In the genomic region with DNA sequence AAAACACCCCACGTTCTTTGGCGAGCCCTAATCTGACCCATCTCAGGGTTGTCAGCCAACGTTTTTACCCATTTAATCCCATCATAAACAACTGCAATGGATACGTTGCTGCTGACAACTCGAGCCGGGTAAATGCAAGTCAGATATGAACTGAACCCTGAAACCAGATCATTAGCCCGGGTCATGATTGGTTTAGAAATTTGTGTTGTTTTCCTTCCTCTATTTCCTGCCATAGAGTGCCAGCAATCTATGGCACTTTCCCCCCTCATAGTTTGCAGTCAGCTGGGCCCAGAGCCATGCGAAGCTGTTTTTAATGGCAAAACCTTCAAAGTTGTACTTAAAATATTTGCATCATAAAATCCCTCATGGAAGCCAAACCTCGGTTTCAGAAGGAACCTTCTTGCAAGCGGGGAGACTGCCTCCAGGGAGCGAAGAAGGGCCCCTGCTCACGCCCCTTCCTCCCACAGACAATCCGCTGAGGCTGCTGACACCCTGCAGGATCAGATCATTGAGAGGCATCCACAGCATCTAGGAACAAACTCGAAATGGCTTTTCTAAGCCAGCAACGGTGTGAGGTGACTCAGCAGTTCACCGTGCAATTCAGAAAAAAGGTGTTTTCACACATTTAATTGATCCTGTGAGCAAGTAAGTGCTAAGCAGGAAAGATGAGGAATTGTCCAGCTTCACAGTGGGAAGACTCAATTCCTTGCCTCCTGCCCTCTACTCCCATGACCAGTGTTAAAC, we compare ENCODE assay signal across 30 cellular contexts.
DNase-seq lines count a peak whose midpoint lies in the region; ATAC-seq and TF ChIP-seq lines count a peak whose summit lies in the region.
"Had no signal": no experiment of that assay in that cellular context is flagged by ENCODE, and none has a peak within 500 bp of the region (broad histone marks: within the 10 kb centered on the region; RNA-seq: fewer than 3 reads in every experiment).

No MANE protein-coding gene starts in this region.

- POLR2A ChIA-PET in MCF 10A (lab: Yijun Ruan, JAX): no interaction called here

- H3K9me3 ChIP-seq in mammary epithelial cell (replicated peaks; ENCODE audit: insufficient read depth, low read length): no peaks in the 10 kb centered on the region
- no peaks in the 10 kb centered on the region for H3K9me3 ChIP-seq in vagina
- H3K9me3 ChIP-seq: body of pancreas, SK-N-SH, tibial artery had no signal

- no peak for TF ChIP-seq CTCF in mammary epithelial cell (conservative IDR thresholded peaks at IDR 0.05 in 1 of 2, IDR thresholded peaks at IDR 0.05 in 1 of 2; ENCODE audit: extremely low read depth in 1 of 2, insufficient read depth in 1 of 2, low read depth in 1 of 2, low read length in 2 of 2)
- TF ChIP-seq CTCF in MCF 10A (IDR thresholded peaks at IDR 0.05; ENCODE audit: unreplicated experiment): no peak
- TF ChIP-seq CTCF in mesothelial cell of epicardium (IDR thresholded peaks at IDR 0.05; ENCODE audit: unreplicated experiment): no peak
- TF ChIP-seq CTCF in vagina (IDR thresholded peaks at IDR 0.05): no peak

- no peaks in the 10 kb centered on the region for H3K36me3 ChIP-seq in mammary epithelial cell (ENCODE audit: insufficient read depth, low read length)
- H3K36me3 ChIP-seq in vagina: no peaks in the 10 kb centered on the region

- no peak for ATAC-seq in HG03354 (IDR thresholded peaks at IDR 0.05; ENCODE audit: poor library complexity, severe bottlenecking, unreplicated experiment)
- ATAC-seq: activated naive CD8-positive, alpha-beta T cell treated with anti-CD3 and anti-CD28 coated beads, Interleukin-2, amount 50 U/mL, for 24 hours; body of pancreas; esophagus mucosa; left lobe of liver; natural killer cell had no signal

- H3K9me3 Mint-ChIP-seq in MCF 10A (ENCODE audit: unreplicated experiment) (no peaks in the 10 kb centered on the region), mesothelial cell of epicardium (no peaks in the 10 kb centered on the region)
- H3K9me3 Mint-ChIP-seq: activated naive CD8-positive, alpha-beta T cell treated with anti-CD3 and anti-CD28 coated beads, Interleukin-2, amount 50 U/mL, for 24 hours; natural killer cell; T-helper 2 cell treated with Interferon-gamma antibody and Interleukin-4, amounts not matched to agents 5 μg/mL and 100 μg/mL, for 36 hours had no signal

- no peak overlapping the region for H3K27ac ChIP-seq in mammary epithelial cell (ENCODE audit: insufficient read depth, low read depth, low read length)
- H3K27ac ChIP-seq in vagina: peak overlapping the region; percentile 5
- H3K27ac ChIP-seq in substantia nigra (ENCODE audit: low read depth, low read length, poor library complexity, severe bottlenecking): no peak overlapping the region
- H3K27ac ChIP-seq: 22Rv1, body of pancreas, tibial artery had no signal

- dilution Hi-C loops in mammary epithelial cell (cut with HindIII; ENCODE audit: low sequenced_read_pairs): no loop called here

- peak overlapping the region; percentile 64 for H2AFZ ChIP-seq in mammary epithelial cell (ENCODE audit: low read depth, low read length)

- H3K4me3 Mint-ChIP-seq in MCF 10A (ENCODE audit: unreplicated experiment): no peak overlapping the region
- H3K4me3 Mint-ChIP-seq in mesothelial cell of epicardium: no peak overlapping the region
- H3K4me3 Mint-ChIP-seq: activated naive CD8-positive, alpha-beta T cell treated with anti-CD3 and anti-CD28 coated beads, Interleukin-2, amount 50 U/mL, for 24 hours; natural killer cell; T-helper 2 cell treated with Interferon-gamma antibody and Interleukin-4, amounts not matched to agents 5 μg/mL and 100 μg/mL, for 36 hours had no signal

- H3K36me3 Mint-ChIP-seq in MCF 10A (ENCODE audit: insufficient read depth, unreplicated experiment) (peaks cover 16% of the 10 kb centered on the region), mesothelial cell of epicardium (no peaks in the 10 kb centered on the region)
- H3K36me3 Mint-ChIP-seq: natural killer cell had no signal

- intact Hi-C loops in mammary epithelial cell (cut with micrococcal nuclease) (no loop called here), MCF 10A (cut with micrococcal nuclease) (no loop called here), vagina (cut with DNase I) (loop anchor here (5.0 to 10.0 kb wide), 2 partner anchors 770 to 913 kb away; partner anchors contain the start of gene NRP1)

- in situ Hi-C loops in mammary epithelial cell (cut with MboI; ENCODE audit: low sequenced_read_pairs in 2 of 2): no loop called here

- H3K27me3 ChIP-seq in mammary epithelial cell (ENCODE audit: insufficient read depth, low read length) (no peaks in the 10 kb centered on the region), vagina (no peaks in the 10 kb centered on the region)
- H3K27me3 ChIP-seq: body of pancreas, tibial artery had no signal

- H3K4me1 Mint-ChIP-seq in MCF 10A (ENCODE audit: insufficient read depth, unreplicated experiment) (no peaks in the 10 kb centered on the region), mesothelial cell of epicardium (peaks cover 25% of the 10 kb centered on the region)
- H3K4me1 Mint-ChIP-seq: activated naive CD8-positive, alpha-beta T cell treated with anti-CD3 and anti-CD28 coated beads, Interleukin-2, amount 50 U/mL, for 24 hours; natural killer cell had no signal

- H3K4me3 ChIP-seq in mammary epithelial cell (replicated peaks in 1 of 3; ENCODE audit: insufficient read depth in 1 of 3, low read depth in 2 of 3, low read length in 3 of 3) (no peak overlapping the region), vagina (no peak overlapping the region)
- H3K4me3 ChIP-seq: body of pancreas, tibial artery had no signal

- no TSS peak for BruUV-seq in mammary epithelial cell (replicated peaks; lab: Mats Ljungman, UMichigan)
- no TSS peak for BruUV-seq in MCF 10A (replicated peaks; lab: Mats Ljungman, UMichigan)

- CTCF ChIA-PET in mammary epithelial cell (lab: Charles Lee; ENCODE audit: low non-redundant PET): no interaction called here
- CTCF ChIA-PET in MCF 10A (lab: Yijun Ruan, JAX): interaction anchor here (0.5 to 0.6 kb wide), 2 partner anchors 77 to 492 kb away, joined by 3 read pairs; no protein-coding TSS in a partner anchor

- DNase-seq in mammary epithelial cell (no peak), MCF 10A (ENCODE audit: unreplicated experiment) (no peak), fibroblast of gingiva (ENCODE audit: low read depth) (peak; percentile 85), mesothelial cell of epicardium (ENCODE audit: low spot score in 2 of 2, unreplicated experiment in 2 of 2) (no peak), vagina (ENCODE audit: extremely low spot score in 2 of 2) (peak in 1 of 2 donors; percentile 84), substantia nigra (lab: John Stamatoyannopoulos, UW) (no peak), Kasumi-1 (lab: John Stamatoyannopoulos, UW) (no peak)
- DNase-seq: activated CD4-positive, alpha-beta T cell treated with anti-CD3 and anti-CD28 coated beads, Interleukin-2, amount 50 U/mL, for 4 hours; activated naive CD8-positive, alpha-beta T cell treated with anti-CD3 and anti-CD28 coated beads, Interleukin-2, amount 50 U/mL, for 24 hours; body of pancreas; COR-L47; DMS79 treated with DMSO at 0.1 percent for 48 hours; effector CD4-positive, alpha-beta T cell; KG1; midbrain; MV-4-11; natural killer cell; NCI-H1694; NCI-H2171 treated with DMSO at 0.1 percent for 48 hours; NCI-H526; RPMI8226; SK-N-SH; stimulated activated CD4-positive, alpha-beta T cell treated with anti-CD3 and anti-CD28 coated beads, Interleukin-2, amount 100 ng/mL, for 48 hours; stimulated activated naive CD4-positive, alpha-beta T cell treated with Interleukin-2 at 50 U/mL for 16 hours; tibial artery had no signal

- H3K27me3 Mint-ChIP-seq in MCF 10A (ENCODE audit: insufficient read depth, unreplicated experiment) (no peaks in the 10 kb centered on the region), mesothelial cell of epicardium (ENCODE audit: low read depth) (no peaks in the 10 kb centered on the region)
- H3K27me3 Mint-ChIP-seq: activated naive CD8-positive, alpha-beta T cell treated with anti-CD3 and anti-CD28 coated beads, Interleukin-2, amount 50 U/mL, for 24 hours had no signal

- H3K27ac Mint-ChIP-seq in MCF 10A (ENCODE audit: low read depth, unreplicated experiment) (no peak overlapping the region), mesothelial cell of epicardium (peak overlapping the region; percentile 59)
- H3K27ac Mint-ChIP-seq: activated naive CD8-positive, alpha-beta T cell treated with anti-CD3 and anti-CD28 coated beads, Interleukin-2, amount 50 U/mL, for 24 hours; natural killer cell; T-helper 2 cell treated with Interferon-gamma antibody and Interleukin-4, amounts not matched to agents 5 μg/mL and 100 μg/mL, for 36 hours had no signal

- no peaks in the 10 kb centered on the region for H4K20me1 ChIP-seq in mammary epithelial cell (ENCODE audit: insufficient read depth, low read length)

- peaks cover 11% of the 10 kb centered on the region for H3K4me1 ChIP-seq in mammary epithelial cell (ENCODE audit: insufficient read depth, low read length)
- peaks cover 47% of the 10 kb centered on the region for H3K4me1 ChIP-seq in vagina
- H3K4me1 ChIP-seq: body of pancreas had no signal

- no peak overlapping the region for H3K9ac ChIP-seq in mammary epithelial cell (ENCODE audit: insufficient read depth, low read length)
- H3K9ac ChIP-seq: SK-N-SH had no signal

- H3K79me2 ChIP-seq in mammary epithelial cell (ENCODE audit: insufficient read depth, low read length): no peaks in the 10 kb centered on the region

- WGBS in mammary epithelial cell (ENCODE audit: low coverage, missing lambda C conversion rate): 26% methylated on average over 13 of the region's 16 CpGs

- no peak overlapping the region for H3K4me2 ChIP-seq in mammary epithelial cell (ENCODE audit: insufficient read depth, low read depth, low read length)
- H3K4me2 ChIP-seq: SK-N-SH had no signal

- TF ChIP-seq POLR2A in vagina (IDR thresholded peaks at IDR 0.05): no peak
